ENCODE assay signal across 1 cellular context in the genomic region with DNA sequence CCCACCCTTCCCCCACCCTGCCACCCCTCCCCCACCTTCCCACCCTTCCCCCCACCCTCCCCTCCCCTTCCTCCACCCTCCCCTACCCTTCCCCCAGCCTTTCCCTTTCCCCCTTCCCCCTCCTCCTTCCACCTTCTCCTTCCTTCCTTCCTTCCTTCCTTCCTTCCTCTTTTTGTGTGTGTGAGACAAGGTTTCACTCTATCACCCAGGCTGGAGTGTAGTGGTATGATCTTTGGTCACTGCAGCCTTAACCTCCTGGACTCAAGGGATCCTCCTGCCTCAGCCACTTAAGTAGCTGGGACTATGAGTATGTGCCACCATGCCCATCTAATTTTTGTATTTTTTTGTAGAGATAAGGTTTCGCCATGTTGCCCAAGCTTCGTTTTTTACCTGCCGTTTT.
TF ChIP-seq lines count a peak whose summit lies in the region.

No MANE protein-coding gene starts in this region.

TF ChIP-seq in SK-N-SH, 30 proteins besides CTCF, POLR2A, EP300 and RAD21 (continued from another document):
- no peak for TF ChIP-seq GATA2 (CRISPR knock-in tag; IDR thresholded peaks at IDR 0.05)
- TF ChIP-seq, protein P1, sequence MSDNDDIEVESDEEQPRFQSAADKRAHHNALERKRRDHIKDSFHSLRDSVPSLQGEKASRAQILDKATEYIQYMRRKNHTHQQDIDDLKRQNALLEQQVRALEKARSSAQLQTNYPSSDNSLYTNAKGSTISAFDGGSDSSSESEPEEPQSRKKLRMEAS (IDR thresholded peaks at IDR 0.05; ENCODE audit: low read depth), result no peak
- TF ChIP-seq, protein P2, sequence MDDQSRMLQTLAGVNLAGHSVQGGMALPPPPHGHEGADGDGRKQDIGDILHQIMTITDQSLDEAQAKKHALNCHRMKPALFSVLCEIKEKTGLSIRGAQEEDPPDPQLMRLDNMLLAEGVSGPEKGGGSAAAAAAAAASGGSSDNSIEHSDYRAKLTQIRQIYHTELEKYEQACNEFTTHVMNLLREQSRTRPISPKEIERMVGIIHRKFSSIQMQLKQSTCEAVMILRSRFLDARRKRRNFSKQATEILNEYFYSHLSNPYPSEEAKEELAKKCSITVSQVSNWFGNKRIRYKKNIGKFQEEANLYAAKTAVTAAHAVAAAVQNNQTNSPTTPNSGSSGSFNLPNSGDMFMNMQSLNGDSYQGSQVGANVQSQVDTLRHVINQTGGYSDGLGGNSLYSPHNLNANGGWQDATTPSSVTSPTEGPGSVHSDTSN (IDR thresholded peaks at IDR 0.05), result no peak
- TF ChIP-seq ELF1 (IDR thresholded peaks at IDR 0.05), result no peak
- no peak for TF ChIP-seq NRF1 (IDR thresholded peaks at IDR 0.05; ENCODE audit: low read depth, low read length)
- TF ChIP-seq YY1 (IDR thresholded peaks at IDR 0.05; ENCODE audit: low read depth), result no peak
- no peak for TF ChIP-seq SIN3A (IDR thresholded peaks at IDR 0.05; ENCODE audit: borderline replicate concordance, low read depth, low read length)
- no peak for TF ChIP-seq FOXJ3 (CRISPR knock-in tag; IDR thresholded peaks at IDR 0.05)
- TF ChIP-seq FOXM1 (IDR thresholded peaks at IDR 0.05; ENCODE audit: low read depth), result no peak
- TF ChIP-seq, protein P3, sequence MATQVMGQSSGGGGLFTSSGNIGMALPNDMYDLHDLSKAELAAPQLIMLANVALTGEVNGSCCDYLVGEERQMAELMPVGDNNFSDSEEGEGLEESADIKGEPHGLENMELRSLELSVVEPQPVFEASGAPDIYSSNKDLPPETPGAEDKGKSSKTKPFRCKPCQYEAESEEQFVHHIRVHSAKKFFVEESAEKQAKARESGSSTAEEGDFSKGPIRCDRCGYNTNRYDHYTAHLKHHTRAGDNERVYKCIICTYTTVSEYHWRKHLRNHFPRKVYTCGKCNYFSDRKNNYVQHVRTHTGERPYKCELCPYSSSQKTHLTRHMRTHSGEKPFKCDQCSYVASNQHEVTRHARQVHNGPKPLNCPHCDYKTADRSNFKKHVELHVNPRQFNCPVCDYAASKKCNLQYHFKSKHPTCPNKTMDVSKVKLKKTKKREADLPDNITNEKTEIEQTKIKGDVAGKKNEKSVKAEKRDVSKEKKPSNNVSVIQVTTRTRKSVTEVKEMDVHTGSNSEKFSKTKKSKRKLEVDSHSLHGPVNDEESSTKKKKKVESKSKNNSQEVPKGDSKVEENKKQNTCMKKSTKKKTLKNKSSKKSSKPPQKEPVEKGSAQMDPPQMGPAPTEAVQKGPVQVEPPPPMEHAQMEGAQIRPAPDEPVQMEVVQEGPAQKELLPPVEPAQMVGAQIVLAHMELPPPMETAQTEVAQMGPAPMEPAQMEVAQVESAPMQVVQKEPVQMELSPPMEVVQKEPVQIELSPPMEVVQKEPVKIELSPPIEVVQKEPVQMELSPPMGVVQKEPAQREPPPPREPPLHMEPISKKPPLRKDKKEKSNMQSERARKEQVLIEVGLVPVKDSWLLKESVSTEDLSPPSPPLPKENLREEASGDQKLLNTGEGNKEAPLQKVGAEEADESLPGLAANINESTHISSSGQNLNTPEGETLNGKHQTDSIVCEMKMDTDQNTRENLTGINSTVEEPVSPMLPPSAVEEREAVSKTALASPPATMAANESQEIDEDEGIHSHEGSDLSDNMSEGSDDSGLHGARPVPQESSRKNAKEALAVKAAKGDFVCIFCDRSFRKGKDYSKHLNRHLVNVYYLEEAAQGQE (IDR thresholded peaks at IDR 0.05; ENCODE audit: low read depth, low read length), result no peak
- no peak for TF ChIP-seq EZH2phosphoT487 (IDR thresholded peaks at IDR 0.05; ENCODE audit: borderline replicate concordance, low read depth)
- no peak for TF ChIP-seq MEF2A (IDR thresholded peaks at IDR 0.05; ENCODE audit: borderline replicate concordance, low read depth)
- no peak for TF ChIP-seq RCOR1 (IDR thresholded peaks at IDR 0.05; ENCODE audit: low read length)
- TF ChIP-seq, protein P4, sequence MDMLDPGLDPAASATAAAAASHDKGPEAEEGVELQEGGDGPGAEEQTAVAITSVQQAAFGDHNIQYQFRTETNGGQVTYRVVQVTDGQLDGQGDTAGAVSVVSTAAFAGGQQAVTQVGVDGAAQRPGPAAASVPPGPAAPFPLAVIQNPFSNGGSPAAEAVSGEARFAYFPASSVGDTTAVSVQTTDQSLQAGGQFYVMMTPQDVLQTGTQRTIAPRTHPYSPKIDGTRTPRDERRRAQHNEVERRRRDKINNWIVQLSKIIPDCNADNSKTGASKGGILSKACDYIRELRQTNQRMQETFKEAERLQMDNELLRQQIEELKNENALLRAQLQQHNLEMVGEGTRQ (IDR thresholded peaks at IDR 0.05; ENCODE audit: borderline replicate concordance, low read depth, low read length), result no peak
- TF ChIP-seq, protein P5, sequence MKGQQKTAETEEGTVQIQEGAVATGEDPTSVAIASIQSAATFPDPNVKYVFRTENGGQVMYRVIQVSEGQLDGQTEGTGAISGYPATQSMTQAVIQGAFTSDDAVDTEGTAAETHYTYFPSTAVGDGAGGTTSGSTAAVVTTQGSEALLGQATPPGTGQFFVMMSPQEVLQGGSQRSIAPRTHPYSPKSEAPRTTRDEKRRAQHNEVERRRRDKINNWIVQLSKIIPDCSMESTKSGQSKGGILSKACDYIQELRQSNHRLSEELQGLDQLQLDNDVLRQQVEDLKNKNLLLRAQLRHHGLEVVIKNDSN (IDR thresholded peaks at IDR 0.05; ENCODE audit: borderline replicate concordance, low read depth), result no peak
